1 cellular context compared by ENCODE assay signal in genomic region chr12:117090816-117091711, GRCh38.
A peak's percentile ranks its signal among the peaks of the same experiment; 100 is the strongest.
TF ChIP-seq lines count a peak whose summit lies in the region.

No MANE protein-coding gene starts in this region.

TF ChIP-seq in K562, 482 proteins besides CTCF, POLR2A, EP300 and RAD21:
- TF ChIP-seq ZNF133 (CRISPR knock-in tag; IDR thresholded peaks at IDR 0.05) (no peak), CBFA2T3 (IDR thresholded peaks at IDR 0.05) (peak; percentile 49), ETS1 (conservative IDR thresholded peaks at IDR 0.05; ENCODE audit: control insufficient read depth, low read depth, low read length) (no peak), ZNF76 (CRISPR knock-in tag; IDR thresholded peaks at IDR 0.05; ENCODE audit: borderline replicate concordance) (no peak), BDP1 (IDR thresholded peaks at IDR 0.05; ENCODE audit: insufficient read depth, insufficient read length) (no peak), THRB (CRISPR knock-in tag; conservative IDR thresholded peaks at IDR 0.05) (no peak), DNMT1 (IDR thresholded peaks at IDR 0.05) (no peak), GATA2 (CRISPR knock-in tag; IDR thresholded peaks at IDR 0.05) (no peak), OTX1 (CRISPR knock-in tag; IDR thresholded peaks at IDR 0.05) (no peak), ZNF140 (CRISPR knock-in tag; IDR thresholded peaks at IDR 0.05) (no peak), NFRKB (IDR thresholded peaks at IDR 0.05; ENCODE audit: low read depth) (no peak), RBM34 (IDR thresholded peaks at IDR 0.05; ENCODE audit: borderline replicate concordance, insufficient read depth, low read length) (no peak), ZNF12 (CRISPR knock-in tag; IDR thresholded peaks at IDR 0.05) (no peak), ADNP (tag; IDR thresholded peaks at IDR 0.05) (no peak), TCF3 (CRISPR knock-in tag; IDR thresholded peaks at IDR 0.05) (peak; percentile 22; the same call in 1 of the 2 replicates), PHF21A (IDR thresholded peaks at IDR 0.05; ENCODE audit: borderline replicate concordance, low read depth) (no peak), SMARCA4 (IDR thresholded peaks at IDR 0.05) (0 out of 2 replicates have a peak, but pooled peaks have one; percentile 23), PYGO2 (tag; IDR thresholded peaks at IDR 0.05) (no peak), ZNF644 (tag; IDR thresholded peaks at IDR 0.05; ENCODE audit: low read depth) (no peak), ELF4 (CRISPR knock-in tag; IDR thresholded peaks at IDR 0.05) (no peak), DPF2 (IDR thresholded peaks at IDR 0.05) (0 out of 2 replicates have a peak, but pooled peaks have one; percentile 15), ZNF766 (CRISPR knock-in tag; conservative IDR thresholded peaks at IDR 0.05) (no peak), ZNF316 (IDR thresholded peaks at IDR 0.05) (no peak), FOXK2 (conservative IDR thresholded peaks at IDR 0.05 in 1 of 2, IDR thresholded peaks at IDR 0.05 in 1 of 2; ENCODE audit: low read depth in 2 of 2) (no peak), YY1 (IDR thresholded peaks at IDR 0.05; ENCODE audit: borderline replicate concordance in 1 of 3, control insufficient read depth in 1 of 3, extremely low read depth in 1 of 3, insufficient read depth in 3 of 3, insufficient read length in 1 of 3, insufficient replicate concordance in 2 of 3, low read depth in 1 of 3, low read length in 2 of 3) (no peak), SREBF1 (IDR thresholded peaks at IDR 0.05; ENCODE audit: borderline replicate concordance, low read depth, low read length) (no peak), ARID1B (IDR thresholded peaks at IDR 0.05) (peak; percentile 31; the same call in 1 of the 2 replicates), ZC3H8 (IDR thresholded peaks at IDR 0.05) (no peak), CBFA2T2 (conservative IDR thresholded peaks at IDR 0.05) (no peak), ARID3B (CRISPR knock-in tag; IDR thresholded peaks at IDR 0.05; ENCODE audit: borderline replicate concordance) (no peak)
